26 cellular contexts compared by ENCODE assay signal in the genomic region with DNA sequence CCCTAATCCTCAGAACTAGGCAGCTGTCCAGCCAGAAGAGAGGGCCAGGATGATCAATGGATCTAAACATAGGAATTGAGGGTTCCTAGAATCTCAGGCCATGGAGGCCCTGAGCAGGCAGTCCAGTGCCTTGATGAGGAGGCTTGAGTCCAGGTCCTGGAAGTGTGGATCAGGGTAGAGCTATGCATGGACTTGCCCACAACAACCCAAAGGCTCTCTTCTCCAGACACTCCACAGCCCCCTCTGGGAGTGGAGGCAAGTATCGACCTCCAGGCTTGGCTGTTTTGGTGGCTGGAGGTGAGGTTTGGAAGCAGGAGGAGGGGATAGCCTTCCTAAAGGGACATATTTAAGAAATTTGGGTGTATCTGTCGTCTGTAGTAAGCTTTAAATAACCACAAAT. TPM values are rescaled to one million over a fixed set of nuclear protein-coding genes. Genes with fewer than 3 reads are reported as not detected.
DNase-seq lines count a peak whose midpoint lies in the region; ATAC-seq, FAIRE-seq and TF ChIP-seq lines count a peak whose summit lies in the region.
"Had no signal": no experiment of that assay in that cellular context is flagged by ENCODE, and none has a peak within 500 bp of the region (broad histone marks: within the 10 kb centered on the region; RNA-seq: fewer than 3 reads in every experiment).

No MANE protein-coding gene starts in this region.

- no peak overlapping the region for H2BK5ac ChIP-seq in IMR-90 (ENCODE audit: low read depth, low read length, poor library complexity, severe bottlenecking)

- no peak overlapping the region for H4K5ac ChIP-seq in IMR-90 (ENCODE audit: low read depth, low read length)

- H3K14ac ChIP-seq in IMR-90 (replicated peaks; ENCODE audit: low read depth, low read length) = 0 out of 2 replicates have a peak overlapping the region, but pooled peaks have one; percentile 8

- H3K4me3 ChIP-seq in IMR-90 (ENCODE audit: insufficient read depth, low read depth, low read length) (no peak overlapping the region), K562 (no peak overlapping the region), lung (no peak overlapping the region), heart right ventricle (no peak overlapping the region)
- H3K4me3 ChIP-seq: BLaER1 had no signal

- H4K20me1 ChIP-seq in IMR-90 (ENCODE audit: insufficient read depth, low read length) (no peaks in the 10 kb centered on the region), K562 (replicated peaks; ENCODE audit: control insufficient read depth, insufficient read depth, low read length) (no peaks in the 10 kb centered on the region)
- H4K20me1 ChIP-seq: BLaER1 had no signal

- CTCF ChIA-PET in IMR-90 (lab: Yijun Ruan, JAX) = no interaction called here
- CTCF ChIA-PET in K562 (lab: Yijun Ruan, JAX; ENCODE audit: low intra/inter-chr PET ratio) = no interaction called here

- H3K79me2 ChIP-seq in K562 (ENCODE audit: control insufficient read depth, insufficient read depth, low read length) = no peaks in the 10 kb centered on the region

- H2AFZ ChIP-seq in IMR-90 (replicated peaks; ENCODE audit: low read length, poor library complexity) (no peak overlapping the region), K562 (ENCODE audit: low read depth, low read length) (no peak overlapping the region)

- H3K79me1 ChIP-seq in IMR-90 (ENCODE audit: low read depth in 1 of 2, low read length in 2 of 2) = no peaks in the 10 kb centered on the region

- no peak overlapping the region for H3K56ac ChIP-seq in IMR-90 (ENCODE audit: extremely low read depth, insufficient read depth, low read length)

- TF ChIP-seq EP300 in K562 (IDR thresholded peaks at IDR 0.05; ENCODE audit: low read length) = no peak

- H3K9ac ChIP-seq in IMR-90 (ENCODE audit: low read depth, low read length) = no peak overlapping the region
- H3K9ac ChIP-seq in K562 (ENCODE audit: insufficient read depth in 1 of 2, low read depth in 2 of 2, low read length in 2 of 2) = no peak overlapping the region
- H3K9ac ChIP-seq: BLaER1 had no signal

- H4K8ac ChIP-seq in IMR-90 (ENCODE audit: low read depth in 2 of 2, low read length in 2 of 2) = no peak overlapping the region

- H3K4me1 ChIP-seq in IMR-90 (ENCODE audit: control insufficient read depth, insufficient read depth, low read length) (no peaks in the 10 kb centered on the region), K562 (replicated peaks in 1 of 2; ENCODE audit: control insufficient read depth in 2 of 2, insufficient read depth in 2 of 2, low read length in 2 of 2) (no peaks in the 10 kb centered on the region), lung (ENCODE audit: control insufficient read depth in 2 of 2, insufficient read depth in 2 of 2, low read length in 2 of 2) (no peaks in the 10 kb centered on the region), heart right ventricle (no peaks in the 10 kb centered on the region)
- H3K4me1 ChIP-seq: BE2C, BLaER1 had no signal

- no peaks in the 10 kb centered on the region for H3K27me3 ChIP-seq in IMR-90 (ENCODE audit: control insufficient read depth, insufficient read depth, low read length)
- no peaks in the 10 kb centered on the region; a peak in 1 of 5 replicates for H3K27me3 ChIP-seq in K562 (ENCODE audit: control insufficient read depth in 2 of 2, insufficient read depth in 2 of 2, low read length in 2 of 2)
- H3K27me3 ChIP-seq in lung (ENCODE audit: control insufficient read depth, insufficient read depth) = no peaks in the 10 kb centered on the region
- no peaks in the 10 kb centered on the region for H3K27me3 ChIP-seq in heart right ventricle
- H3K27me3 ChIP-seq: BE2C, BLaER1 had no signal

- WGBS in IMR-90 (ENCODE audit: extremely low coverage in 2 of 2, insufficient read length in 1 of 2), 2 experiments = no CpG with 5 or more reads among the region's 2 CpGs
- WGBS in K562 (ENCODE audit: insufficient coverage, low coverage, missing lambda C conversion rate) = 8% methylated on average over 2 of the region's 2 CpGs
- 60 to 81% methylated on average over 2 of the region's 2 CpGs for WGBS in lung, 2 donors
- 57 to 66% methylated on average over 2 of the region's 2 CpGs for WGBS in heart right ventricle, 2 donors

- H3K18ac ChIP-seq in IMR-90 (ENCODE audit: low read depth, low read length) = no peak overlapping the region

- no peak overlapping the region for H2AK5ac ChIP-seq in IMR-90 (ENCODE audit: low read depth, low read length)

- H3K36me3 ChIP-seq in IMR-90 (ENCODE audit: control insufficient read depth, insufficient read depth, low read length) = no peaks in the 10 kb centered on the region
- H3K36me3 ChIP-seq in K562 (ENCODE audit: control insufficient read depth, insufficient read depth, low read length) = no peaks in the 10 kb centered on the region
- H3K36me3 ChIP-seq in lung (ENCODE audit: control insufficient read depth in 2 of 2, insufficient read depth in 2 of 2, low read length in 2 of 2) = no peaks in the 10 kb centered on the region
- no peaks in the 10 kb centered on the region for H3K36me3 ChIP-seq in heart right ventricle
- H3K36me3 ChIP-seq: BE2C, BLaER1 had no signal

- H2BK20ac ChIP-seq in IMR-90 (ENCODE audit: low read depth, low read length) = no peak overlapping the region

- no peak for FAIRE-seq in K562 (lab: Jason Lieb, UNC)
- FAIRE-seq: A204.1, G401.6, GM12891, GM19239 had no signal

- no peak overlapping the region for H4K91ac ChIP-seq in IMR-90 (ENCODE audit: insufficient read depth, low read depth, low read length)

- no peak for DNase-seq in IMR-90
- DNase-seq in K562 (ENCODE audit: extremely low read depth in 1 of 4, low spot score in 3 of 4) = no peak
- peak; percentile 11 for DNase-seq in ecto neural progenitor cell (ENCODE audit: low spot score)
- DNase-seq in lung (ENCODE audit: low spot score) = peak; percentile 4
- no peak for DNase-seq in heart right ventricle
- DNase-seq in DMS79 (lab: John Stamatoyannopoulos, UW) = no peak
- DNase-seq in HuH-7 (ENCODE audit: low spot score) = no peak
- DNase-seq: 8988T; ACHN; BE2C; C1 segment of cervical spinal cord; CD4-positive, alpha-beta memory T cell; CD4-positive, CD25-positive, alpha-beta regulatory T cell; CD8-positive, alpha-beta memory T cell; COR-L47; DMS 273 treated with DMSO at 0.1 percent for 48 hours; DMS153; DMS53; DMS79 treated with DMSO at 0.1 percent for 48 hours; GF-D8 had no signal

- H2BK15ac ChIP-seq in IMR-90 (ENCODE audit: low read depth, low read length) = no peak overlapping the region

- no peak for TF ChIP-seq RAD21 in IMR-90 (IDR thresholded peaks at IDR 0.05; ENCODE audit: low read length)
- no peak for TF ChIP-seq RAD21 in K562 (CRISPR knock-in tag; conservative IDR thresholded peaks at IDR 0.05 in 1 of 2, IDR thresholded peaks at IDR 0.05 in 1 of 2)

- H3K4me2 ChIP-seq in IMR-90 (ENCODE audit: low read depth, low read length) (no peak overlapping the region), K562 (ENCODE audit: insufficient read depth, low read length) (no peak overlapping the region)
- H3K4me2 ChIP-seq: BLaER1 had no signal

- in situ Hi-C loops in IMR-90 (cut with MboI; ENCODE audit: low sequenced_read_pairs) = no loop called here
- in situ Hi-C loops in K562 (cut with MboI) = loop anchor here (25.0 kb wide), 1 partner anchor 991 kb away; no protein-coding TSS in a partner anchor

- no peak overlapping the region for H3K4ac ChIP-seq in IMR-90 (ENCODE audit: low read depth, low read length)

- no peaks in the 10 kb centered on the region for H3K9me3 ChIP-seq in IMR-90 (ENCODE audit: control insufficient read depth, insufficient read depth, low read length)
- 0 out of 2 replicates have a peak, but pooled peaks cover 3% of the 10 kb centered on the region for H3K9me3 ChIP-seq in K562 (replicated peaks; ENCODE audit: control insufficient read depth, insufficient read depth, low read depth, low read length)
- H3K9me3 ChIP-seq in lung (ENCODE audit: control insufficient read depth in 2 of 2, insufficient read depth in 1 of 2, low read length in 1 of 2) = no peaks in the 10 kb centered on the region
- peaks cover 0 to 3% (median 0%) of the 10 kb centered on the region in 11 donors for H3K9me3 ChIP-seq in heart right ventricle
- H3K9me3 ChIP-seq: BE2C, BLaER1 had no signal

- intact Hi-C loops in IMR-90 (cut with micrococcal nuclease) (no loop called here), K562 (cut with micrococcal nuclease) (no loop called here), heart right ventricle (cut with DNase I) (no loop called here)

- no peak overlapping the region for H3K23ac ChIP-seq in IMR-90 (ENCODE audit: low read depth, low read length)

- ATAC-seq in IMR-90 (ENCODE audit: low read depth) (no peak), K562 (peak; percentile 62), lung (ENCODE audit: insufficient read depth, low FRiP score) (no peak), heart right ventricle (no peak), HG02642 (IDR thresholded peaks at IDR 0.05; ENCODE audit: poor library complexity, unreplicated experiment) (no peak)

- no peak overlapping the region for H2BK120ac ChIP-seq in IMR-90 (ENCODE audit: low read depth, low read length)

- dilution Hi-C loops in IMR-90 (cut with HindIII; ENCODE audit: low sequenced_read_pairs, unreplicated experiment) = no loop called here

- H3K27ac ChIP-seq in IMR-90 (ENCODE audit: insufficient read depth, low read length) = no peak overlapping the region
- no peak overlapping the region for H3K27ac ChIP-seq in K562 (ENCODE audit: extremely low read depth, low read depth, low read length)
- no peak overlapping the region for H3K27ac ChIP-seq in lung (ENCODE audit: low read depth in 1 of 2, low read length in 1 of 2)
- no peak overlapping the region for H3K27ac ChIP-seq in heart right ventricle
- H3K27ac ChIP-seq: BLaER1 had no signal

- TF ChIP-seq POLR2A in IMR-90 (IDR thresholded peaks at IDR 0.05; ENCODE audit: low read depth, low read length) (no peak), K562 (conservative IDR thresholded peaks at IDR 0.05) (no peak)

- H3K9me1 ChIP-seq in IMR-90 (ENCODE audit: insufficient read depth, low read length) = 0 out of 2 replicates have a peak, but pooled peaks cover 3% of the 10 kb centered on the region
- no peaks in the 10 kb centered on the region for H3K9me1 ChIP-seq in K562 (ENCODE audit: control insufficient read depth, insufficient read depth, low read length)

- POLR2A ChIA-PET in IMR-90 (lab: Charles Lee; ENCODE audit: unreplicated experiment) (no interaction called here), K562 (lab: Yijun Ruan, JAX) (no interaction called here)

- peak overlapping the region; percentile 9 for H2AK9ac ChIP-seq in IMR-90 (replicated peaks; ENCODE audit: low read depth, low read length, poor library complexity)

- no peak for TF ChIP-seq CTCF in IMR-90 (conservative IDR thresholded peaks at IDR 0.05; ENCODE audit: low read depth, low read length)
- TF ChIP-seq CTCF in K562 (IDR thresholded peaks at IDR 0.05 in 2 of 3, conservative IDR thresholded peaks at IDR 0.05 in 1 of 3; ENCODE audit: insufficient read depth in 2 of 3, low read depth in 1 of 3, low read length in 3 of 3) = 0 out of 6 replicates have a peak, but pooled peaks of 1 of the 3 experiments have one; percentile 2
- no peak for TF ChIP-seq CTCF in lung (IDR thresholded peaks at IDR 0.05; ENCODE audit: control extremely low read depth, extremely low read depth)
- TF ChIP-seq CTCF in heart right ventricle (IDR thresholded peaks at IDR 0.05) = no peak

- no TSS peak for BruUV-seq in IMR-90 (replicated peaks; lab: Mats Ljungman, UMichigan)
- no TSS peak for BruUV-seq in K562 (replicated peaks; lab: Mats Ljungman, UMichigan)

RNA-seq across cellular contexts. Expression of a gene that starts 45.7 kb away (rescaled TPM):
- total RNA-seq in IMR-90 (2012; rRNA removed) = 32.8 and 39.2 TPM in 2 replicates
- polyA plus RNA-seq in IMR-90 (2012; rRNA removed) = 9.8 and 13.0 TPM in 2 replicates
- polyA plus RNA-seq in IMR-90 (2012; cell fraction: cytosol; rRNA removed) = 1.6 and 3.1 TPM in 2 replicates
- polyA plus RNA-seq in IMR-90 (2012; cell fraction: nucleus; rRNA removed; ENCODE audit: low replicate concordance) = 3.5 and 30.6 TPM in 2 replicates
- 31.3 and 105 TPM in 2 replicates for total RNA-seq in K562 (2011; cell fraction: chromatin; rRNA removed; ENCODE audit: low replicate concordance)
- total RNA-seq in K562 (2011; cell fraction: nucleolus; rRNA removed) = 23.2 and 26.1 TPM in 2 replicates
- total RNA-seq in K562 (2011; cell fraction: nucleoplasm; rRNA removed) = 51.0 and 88.7 TPM in 2 replicates
- total RNA-seq in K562 (2014; rRNA removed) = 31.6 and 37.1 TPM in 2 replicates
- 63.3 and 71.6 TPM in 2 replicates for total RNA-seq in K562 (2014; rRNA removed; fragmentation: Illumina TruSeq; extraction: Trizol)
- 55.1 and 61.7 TPM in 2 replicates for total RNA-seq in K562 (2015; rRNA removed; fragmentation: Illumina TruSeq; extraction: Trizol)
- total RNA-seq in K562 (2021) = 42.9 and 45.8 TPM in 2 replicates
- 47.3 and 55.3 TPM in 2 replicates for polyA plus RNA-seq in K562 (2011; rRNA removed)
- 8.8 and 19.0 TPM in 2 replicates for polyA plus RNA-seq in K562 (2011; cell fraction: cytosol; rRNA removed)
- polyA plus RNA-seq in K562 (2011; cell fraction: nucleus; rRNA removed) = 21.9 and 29.5 TPM in 2 replicates
- polyA plus RNA-seq in K562 (2012) = 23.2 and 27.2 TPM in 2 replicates
- polyA plus RNA-seq in K562 (2014; fragmentation: Illumina TruSeq; extraction: Trizol) = 34.3 and 38.2 TPM in 2 replicates
- 10 to 100 TPM; 50.9 to 52.4 TPM for polyA plus RNA-seq in K562 (2014; fragmentation: Nextera tagmentation; extraction: Ambion mirVana)
- polyA plus RNA-seq in K562 (2014; rRNA removed) = 38.6 and 39.9 TPM in 2 replicates
- 38.5 and 44.8 TPM in 2 replicates for polyA minus RNA-seq in K562 (2011; rRNA and poly(A)+ RNA removed)
- polyA minus RNA-seq in K562 (2011; cell fraction: cytosol; rRNA and poly(A)+ RNA removed) = 15.2 and 21.4 TPM in 2 replicates
- polyA minus RNA-seq in K562 (2011; cell fraction: nucleus; rRNA and poly(A)+ RNA removed) = 21.9 and 35.9 TPM in 2 replicates
- total RNA-seq in lung = 10 to 100 TPM; 37.2 to 37.4 TPM
- 10 to 100 TPM; 12.7 to 15.1 TPM for polyA plus RNA-seq in lung
- 10 to 100 TPM; 30.5 to 49.9 (median 37.6) TPM for total RNA-seq in heart right ventricle
- 10 to 100 TPM; 14.3 to 14.4 TPM for polyA plus RNA-seq in heart right ventricle

Comparison
In these comparisons a context has a peak if more than half of its experiments do, and no peak if none do; other contexts are left out.
1. DNase-seq: peak in ecto neural progenitor cell (single experiment) and lung (single experiment); none in IMR-90 (single experiment), K562 (0 of 4), heart right ventricle (0 of 2), DMS79 (single experiment) and HuH-7 (single experiment).